In the genomic region with DNA sequence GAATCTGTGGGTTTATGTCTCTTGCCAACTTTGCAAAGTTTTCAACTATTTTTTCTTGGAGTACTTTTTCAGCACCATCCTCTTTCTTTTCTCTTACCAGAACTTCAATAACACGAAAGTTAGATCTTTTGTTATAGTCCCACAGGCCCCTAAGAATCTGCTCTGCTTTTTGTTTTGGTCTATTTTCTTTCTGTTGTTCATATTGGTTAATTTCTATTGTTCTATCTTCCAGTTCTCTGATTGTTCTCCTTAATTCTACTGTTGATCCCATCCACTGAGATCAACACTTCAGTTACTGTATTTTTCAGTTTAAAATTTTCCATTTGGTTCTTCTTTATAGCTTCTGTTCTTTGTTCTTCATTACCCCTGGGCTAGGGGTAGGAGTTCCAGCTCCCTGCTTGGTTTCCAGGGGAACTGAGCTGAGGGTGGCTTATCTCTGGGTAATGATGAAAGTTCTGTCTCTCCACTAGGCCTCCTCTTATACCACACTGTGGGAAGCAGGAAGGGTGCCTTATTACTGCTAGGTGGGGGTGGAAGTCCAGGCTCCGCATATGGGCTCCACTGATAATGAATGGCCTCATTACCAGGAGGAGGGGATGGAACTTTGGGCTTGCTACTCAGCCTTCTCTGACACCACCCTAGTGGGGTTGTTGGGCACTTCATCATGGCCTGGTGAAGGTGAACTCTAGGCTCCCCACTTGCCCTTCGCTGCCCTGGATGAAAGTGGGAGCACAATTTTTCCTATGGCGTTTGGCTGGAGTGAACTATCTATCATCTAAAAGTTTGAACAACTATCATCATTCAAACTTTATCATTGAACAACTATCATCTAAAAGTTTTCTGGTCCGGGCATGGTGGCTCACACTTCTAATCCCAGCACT, we compare ENCODE assay signal across 1 cellular context.
TF ChIP-seq lines count a peak whose summit lies in the region.

No MANE protein-coding gene starts in this region.

TF ChIP-seq in K562, 482 proteins besides CTCF, POLR2A, EP300 and RAD21 (continued from another document and continues in another):
- no peak; the same call in 1 of the 2 replicates for TF ChIP-seq ZNF75A (CRISPR knock-in tag; IDR thresholded peaks at IDR 0.05)
- no peak for TF ChIP-seq FOXJ3 (CRISPR knock-in tag; IDR thresholded peaks at IDR 0.05)
- TF ChIP-seq, protein P1, sequence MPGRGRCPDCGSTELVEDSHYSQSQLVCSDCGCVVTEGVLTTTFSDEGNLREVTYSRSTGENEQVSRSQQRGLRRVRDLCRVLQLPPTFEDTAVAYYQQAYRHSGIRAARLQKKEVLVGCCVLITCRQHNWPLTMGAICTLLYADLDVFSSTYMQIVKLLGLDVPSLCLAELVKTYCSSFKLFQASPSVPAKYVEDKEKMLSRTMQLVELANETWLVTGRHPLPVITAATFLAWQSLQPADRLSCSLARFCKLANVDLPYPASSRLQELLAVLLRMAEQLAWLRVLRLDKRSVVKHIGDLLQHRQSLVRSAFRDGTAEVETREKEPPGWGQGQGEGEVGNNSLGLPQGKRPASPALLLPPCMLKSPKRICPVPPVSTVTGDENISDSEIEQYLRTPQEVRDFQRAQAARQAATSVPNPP (IDR thresholded peaks at IDR 0.05; ENCODE audit: borderline replicate concordance, insufficient read depth, insufficient read length): no peak
- TF ChIP-seq ZNF589 (CRISPR knock-in tag; IDR thresholded peaks at IDR 0.05; ENCODE audit: low read depth): peak; percentile 95
- TF ChIP-seq XRCC3 (IDR thresholded peaks at IDR 0.05): no peak
- peak; percentile 65; the same call in 1 of the 2 replicates for TF ChIP-seq ZC3H11A (IDR thresholded peaks at IDR 0.05; ENCODE audit: low read depth, low read length)
- TF ChIP-seq TCF3 (CRISPR knock-in tag; IDR thresholded peaks at IDR 0.05): peak; percentile 98
- peak; percentile 22 for TF ChIP-seq FOS (IDR thresholded peaks at IDR 0.05; ENCODE audit: extremely low read depth, insufficient read length)
- TF ChIP-seq TEAD2 (tag; IDR thresholded peaks at IDR 0.05): no peak
- TF ChIP-seq MIER1 (IDR thresholded peaks at IDR 0.05; ENCODE audit: low read depth): no peak
- no peak for TF ChIP-seq NCOA2 (IDR thresholded peaks at IDR 0.05; ENCODE audit: partially characterized antibody in 2 of 2)
- TF ChIP-seq THRAP3 (IDR thresholded peaks at IDR 0.05; ENCODE audit: borderline replicate concordance): peak; percentile 63; the same call in 1 of the 2 replicates
- TF ChIP-seq HOXB6 (CRISPR knock-in tag; IDR thresholded peaks at IDR 0.05; ENCODE audit: borderline replicate concordance): no peak
- TF ChIP-seq, protein P2, sequence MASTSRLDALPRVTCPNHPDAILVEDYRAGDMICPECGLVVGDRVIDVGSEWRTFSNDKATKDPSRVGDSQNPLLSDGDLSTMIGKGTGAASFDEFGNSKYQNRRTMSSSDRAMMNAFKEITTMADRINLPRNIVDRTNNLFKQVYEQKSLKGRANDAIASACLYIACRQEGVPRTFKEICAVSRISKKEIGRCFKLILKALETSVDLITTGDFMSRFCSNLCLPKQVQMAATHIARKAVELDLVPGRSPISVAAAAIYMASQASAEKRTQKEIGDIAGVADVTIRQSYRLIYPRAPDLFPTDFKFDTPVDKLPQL (IDR thresholded peaks at IDR 0.05; ENCODE audit: extremely low read depth, insufficient read length): no peak
- TF ChIP-seq, protein P3, sequence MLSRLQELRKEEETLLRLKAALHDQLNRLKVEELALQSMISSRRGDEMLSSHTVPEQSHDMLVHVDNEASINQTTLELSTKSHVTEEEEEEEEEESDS (CRISPR knock-in tag; IDR thresholded peaks at IDR 0.05): no peak
- TF ChIP-seq, protein P4, sequence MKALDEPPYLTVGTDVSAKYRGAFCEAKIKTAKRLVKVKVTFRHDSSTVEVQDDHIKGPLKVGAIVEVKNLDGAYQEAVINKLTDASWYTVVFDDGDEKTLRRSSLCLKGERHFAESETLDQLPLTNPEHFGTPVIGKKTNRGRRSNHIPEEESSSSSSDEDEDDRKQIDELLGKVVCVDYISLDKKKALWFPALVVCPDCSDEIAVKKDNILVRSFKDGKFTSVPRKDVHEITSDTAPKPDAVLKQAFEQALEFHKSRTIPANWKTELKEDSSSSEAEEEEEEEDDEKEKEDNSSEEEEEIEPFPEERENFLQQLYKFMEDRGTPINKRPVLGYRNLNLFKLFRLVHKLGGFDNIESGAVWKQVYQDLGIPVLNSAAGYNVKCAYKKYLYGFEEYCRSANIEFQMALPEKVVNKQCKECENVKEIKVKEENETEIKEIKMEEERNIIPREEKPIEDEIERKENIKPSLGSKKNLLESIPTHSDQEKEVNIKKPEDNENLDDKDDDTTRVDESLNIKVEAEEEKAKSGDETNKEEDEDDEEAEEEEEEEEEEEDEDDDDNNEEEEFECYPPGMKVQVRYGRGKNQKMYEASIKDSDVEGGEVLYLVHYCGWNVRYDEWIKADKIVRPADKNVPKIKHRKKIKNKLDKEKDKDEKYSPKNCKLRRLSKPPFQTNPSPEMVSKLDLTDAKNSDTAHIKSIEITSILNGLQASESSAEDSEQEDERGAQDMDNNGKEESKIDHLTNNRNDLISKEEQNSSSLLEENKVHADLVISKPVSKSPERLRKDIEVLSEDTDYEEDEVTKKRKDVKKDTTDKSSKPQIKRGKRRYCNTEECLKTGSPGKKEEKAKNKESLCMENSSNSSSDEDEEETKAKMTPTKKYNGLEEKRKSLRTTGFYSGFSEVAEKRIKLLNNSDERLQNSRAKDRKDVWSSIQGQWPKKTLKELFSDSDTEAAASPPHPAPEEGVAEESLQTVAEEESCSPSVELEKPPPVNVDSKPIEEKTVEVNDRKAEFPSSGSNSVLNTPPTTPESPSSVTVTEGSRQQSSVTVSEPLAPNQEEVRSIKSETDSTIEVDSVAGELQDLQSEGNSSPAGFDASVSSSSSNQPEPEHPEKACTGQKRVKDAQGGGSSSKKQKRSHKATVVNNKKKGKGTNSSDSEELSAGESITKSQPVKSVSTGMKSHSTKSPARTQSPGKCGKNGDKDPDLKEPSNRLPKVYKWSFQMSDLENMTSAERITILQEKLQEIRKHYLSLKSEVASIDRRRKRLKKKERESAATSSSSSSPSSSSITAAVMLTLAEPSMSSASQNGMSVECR (CRISPR knock-in tag; IDR thresholded peaks at IDR 0.05): 0 out of 2 replicates have a peak, but pooled peaks have one; percentile 64
- no peak for TF ChIP-seq ZBTB8A (IDR thresholded peaks at IDR 0.05; ENCODE audit: partially characterized antibody)
- peak; percentile 92 for TF ChIP-seq SOX6 (IDR thresholded peaks at IDR 0.05)
- peak; percentile 93 for TF ChIP-seq TAL1 (IDR thresholded peaks at IDR 0.05)
- TF ChIP-seq KDM5B (IDR thresholded peaks at IDR 0.05; ENCODE audit: insufficient replicate concordance, low read depth, low read length): no peak
- TF ChIP-seq CHD4 (IDR thresholded peaks at IDR 0.05; ENCODE audit: insufficient read depth, insufficient replicate concordance, low read depth, low read length, poor library complexity, severe bottlenecking): no peak
- no peak for TF ChIP-seq ASH1L (IDR thresholded peaks at IDR 0.05; ENCODE audit: borderline replicate concordance, low read depth, partially characterized antibody)
- peak; percentile 96 for TF ChIP-seq CCNT2 (IDR thresholded peaks at IDR 0.05; ENCODE audit: borderline replicate concordance, extremely low read depth, insufficient read length, low read depth, low read length)
- no peak for TF ChIP-seq BRD4 (IDR thresholded peaks at IDR 0.05)
- no peak for TF ChIP-seq ZNF165 (CRISPR knock-in tag; IDR thresholded peaks at IDR 0.05; ENCODE audit: borderline replicate concordance)
- peak; percentile 96 for TF ChIP-seq SMARCA4 (IDR thresholded peaks at IDR 0.05)
- TF ChIP-seq PTRF (tag; IDR thresholded peaks at IDR 0.05): no peak
- TF ChIP-seq RB1 (IDR thresholded peaks at IDR 0.05; ENCODE audit: low read depth): peak; percentile 44; the same call in 1 of the 2 replicates
- TF ChIP-seq, protein P5, sequence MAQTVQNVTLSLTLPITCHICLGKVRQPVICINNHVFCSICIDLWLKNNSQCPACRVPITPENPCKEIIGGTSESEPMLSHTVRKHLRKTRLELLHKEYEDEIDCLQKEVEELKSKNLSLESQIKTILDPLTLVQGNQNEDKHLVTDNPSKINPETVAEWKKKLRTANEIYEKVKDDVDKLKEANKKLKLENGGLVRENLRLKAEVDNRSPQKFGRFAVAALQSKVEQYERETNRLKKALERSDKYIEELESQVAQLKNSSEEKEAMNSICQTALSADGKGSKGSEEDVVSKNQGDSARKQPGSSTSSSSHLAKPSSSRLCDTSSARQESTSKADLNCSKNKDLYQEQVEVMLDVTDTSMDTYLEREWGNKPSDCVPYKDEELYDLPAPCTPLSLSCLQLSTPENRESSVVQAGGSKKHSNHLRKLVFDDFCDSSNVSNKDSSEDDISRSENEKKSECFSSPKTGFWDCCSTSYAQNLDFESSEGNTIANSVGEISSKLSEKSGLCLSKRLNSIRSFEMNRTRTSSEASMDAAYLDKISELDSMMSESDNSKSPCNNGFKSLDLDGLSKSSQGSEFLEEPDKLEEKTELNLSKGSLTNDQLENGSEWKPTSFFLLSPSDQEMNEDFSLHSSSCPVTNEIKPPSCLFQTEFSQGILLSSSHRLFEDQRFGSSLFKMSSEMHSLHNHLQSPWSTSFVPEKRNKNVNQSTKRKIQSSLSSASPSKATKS (CRISPR knock-in tag; IDR thresholded peaks at IDR 0.05): no peak
- no peak for TF ChIP-seq BRCA1 (IDR thresholded peaks at IDR 0.05)
- no peak for TF ChIP-seq BRCA1 (CRISPR knock-in tag; IDR thresholded peaks at IDR 0.05)
- TF ChIP-seq HSF4 (CRISPR knock-in tag; IDR thresholded peaks at IDR 0.05; ENCODE audit: borderline replicate concordance): no peak
- TF ChIP-seq, protein P6, sequence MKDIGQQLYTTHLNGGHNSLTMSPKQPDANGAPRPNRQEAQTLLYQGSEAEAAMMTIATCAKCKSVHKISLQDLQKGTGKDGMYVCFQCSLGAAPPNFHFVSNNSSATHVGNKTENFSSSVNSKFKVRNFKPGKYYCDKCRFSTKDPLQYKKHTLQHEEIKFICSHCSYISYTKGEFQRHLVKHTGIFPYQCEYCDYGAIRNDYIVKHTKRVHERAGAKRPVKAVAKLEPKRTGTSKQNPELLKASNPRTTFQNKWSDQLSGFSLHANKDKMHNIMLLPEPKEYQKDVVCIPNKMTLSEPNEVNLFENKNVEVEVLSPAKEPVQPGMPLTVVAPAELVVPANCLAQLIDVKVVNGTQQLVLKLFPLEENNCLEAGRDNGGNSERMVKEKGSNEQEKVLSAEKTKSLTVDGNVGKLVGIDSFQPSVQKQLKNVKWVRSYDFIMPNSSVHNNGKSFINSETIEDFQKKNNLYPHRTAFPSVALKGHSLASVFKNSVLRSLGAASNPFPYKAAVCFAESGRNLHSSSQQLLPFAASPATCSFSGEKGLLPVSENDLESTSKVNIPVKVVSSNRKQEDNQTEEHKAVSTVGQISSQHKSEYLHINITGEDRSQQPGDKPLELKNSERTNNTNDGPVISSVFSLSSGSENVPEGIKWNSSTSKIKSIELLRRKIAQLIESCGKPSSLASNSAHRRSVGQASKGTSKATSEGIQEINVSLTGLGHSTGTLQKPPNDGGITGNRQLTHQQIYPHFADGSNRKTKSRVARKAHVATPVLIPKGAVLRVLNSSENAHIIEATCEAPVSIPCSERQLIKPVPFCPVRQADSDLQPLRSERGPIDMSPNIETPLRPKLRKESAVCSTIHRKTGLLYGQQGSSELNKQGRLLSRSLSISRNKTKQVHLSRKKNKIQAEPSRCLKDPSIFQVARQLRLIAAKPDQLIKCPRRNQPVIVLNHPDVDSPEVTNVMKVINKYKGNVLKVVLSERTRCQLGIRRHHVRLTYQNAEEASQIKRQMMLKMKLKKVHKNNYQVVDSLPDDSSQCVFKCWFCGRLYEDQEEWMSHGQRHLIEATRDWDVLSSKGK (CRISPR knock-in tag; IDR thresholded peaks at IDR 0.05): no peak
- peak; percentile 88 for TF ChIP-seq ETV5 (CRISPR knock-in tag; IDR thresholded peaks at IDR 0.05; ENCODE audit: low read depth)
- TF ChIP-seq, protein P7, sequence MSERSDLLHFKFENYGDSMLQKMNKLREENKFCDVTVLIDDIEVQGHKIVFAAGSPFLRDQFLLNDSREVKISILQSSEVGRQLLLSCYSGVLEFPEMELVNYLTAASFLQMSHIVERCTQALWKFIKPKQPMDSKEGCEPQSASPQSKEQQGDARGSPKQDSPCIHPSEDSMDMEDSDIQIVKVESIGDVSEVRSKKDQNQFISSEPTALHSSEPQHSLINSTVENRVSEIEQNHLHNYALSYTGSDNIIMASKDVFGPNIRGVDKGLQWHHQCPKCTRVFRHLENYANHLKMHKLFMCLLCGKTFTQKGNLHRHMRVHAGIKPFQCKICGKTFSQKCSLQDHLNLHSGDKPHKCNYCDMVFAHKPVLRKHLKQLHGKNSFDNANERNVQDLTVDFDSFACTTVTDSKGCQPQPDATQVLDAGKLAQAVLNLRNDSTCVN (CRISPR knock-in tag; IDR thresholded peaks at IDR 0.05): no peak
- TF ChIP-seq, protein P8, sequence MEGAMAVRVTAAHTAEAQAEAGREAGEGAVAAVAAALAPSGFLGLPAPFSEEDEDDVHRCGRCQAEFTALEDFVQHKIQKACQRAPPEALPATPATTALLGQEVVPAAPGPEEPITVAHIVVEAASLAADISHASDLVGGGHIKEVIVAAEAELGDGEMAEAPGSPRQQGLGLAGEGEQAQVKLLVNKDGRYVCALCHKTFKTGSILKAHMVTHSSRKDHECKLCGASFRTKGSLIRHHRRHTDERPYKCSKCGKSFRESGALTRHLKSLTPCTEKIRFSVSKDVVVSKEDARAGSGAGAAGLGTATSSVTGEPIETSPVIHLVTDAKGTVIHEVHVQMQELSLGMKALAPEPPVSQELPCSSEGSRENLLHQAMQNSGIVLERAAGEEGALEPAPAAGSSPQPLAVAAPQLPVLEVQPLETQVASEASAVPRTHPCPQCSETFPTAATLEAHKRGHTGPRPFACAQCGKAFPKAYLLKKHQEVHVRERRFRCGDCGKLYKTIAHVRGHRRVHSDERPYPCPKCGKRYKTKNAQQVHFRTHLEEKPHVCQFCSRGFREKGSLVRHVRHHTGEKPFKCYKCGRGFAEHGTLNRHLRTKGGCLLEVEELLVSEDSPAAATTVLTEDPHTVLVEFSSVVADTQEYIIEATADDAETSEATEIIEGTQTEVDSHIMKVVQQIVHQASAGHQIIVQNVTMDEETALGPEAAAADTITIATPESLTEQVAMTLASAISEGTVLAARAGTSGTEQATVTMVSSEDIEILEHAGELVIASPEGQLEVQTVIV (CRISPR knock-in tag; IDR thresholded peaks at IDR 0.05; ENCODE audit: borderline replicate concordance): no peak
- no peak for TF ChIP-seq NR2C1 (IDR thresholded peaks at IDR 0.05)
- TF ChIP-seq NR2C1 (tag; IDR thresholded peaks at IDR 0.05): peak; percentile 71
- TF ChIP-seq JUN (IDR thresholded peaks at IDR 0.05; ENCODE audit: borderline replicate concordance, low read depth, low read length): peak; percentile 69; the same call in 1 of the 2 replicates
- no peak for TF ChIP-seq JUN (CRISPR knock-in tag; IDR thresholded peaks at IDR 0.05; ENCODE audit: borderline replicate concordance)
- no peak for TF ChIP-seq ZZZ3 (IDR thresholded peaks at IDR 0.05)
- no peak for TF ChIP-seq CBX2 (IDR thresholded peaks at IDR 0.05; ENCODE audit: insufficient read depth, low read length, poor library complexity, severe bottlenecking)
- TF ChIP-seq, protein P9, sequence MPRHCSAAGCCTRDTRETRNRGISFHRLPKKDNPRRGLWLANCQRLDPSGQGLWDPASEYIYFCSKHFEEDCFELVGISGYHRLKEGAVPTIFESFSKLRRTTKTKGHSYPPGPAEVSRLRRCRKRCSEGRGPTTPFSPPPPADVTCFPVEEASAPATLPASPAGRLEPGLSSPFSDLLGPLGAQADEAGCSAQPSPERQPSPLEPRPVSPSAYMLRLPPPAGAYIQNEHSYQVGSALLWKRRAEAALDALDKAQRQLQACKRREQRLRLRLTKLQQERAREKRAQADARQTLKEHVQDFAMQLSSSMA (CRISPR knock-in tag; IDR thresholded peaks at IDR 0.05): no peak
- TF ChIP-seq, protein P10, sequence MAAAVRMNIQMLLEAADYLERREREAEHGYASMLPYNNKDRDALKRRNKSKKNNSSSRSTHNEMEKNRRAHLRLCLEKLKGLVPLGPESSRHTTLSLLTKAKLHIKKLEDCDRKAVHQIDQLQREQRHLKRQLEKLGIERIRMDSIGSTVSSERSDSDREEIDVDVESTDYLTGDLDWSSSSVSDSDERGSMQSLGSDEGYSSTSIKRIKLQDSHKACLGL (CRISPR knock-in tag; IDR thresholded peaks at IDR 0.05; ENCODE audit: borderline replicate concordance, poor library complexity, severe bottlenecking): no peak
